ENCODE assay signal across 24 cellular contexts in genomic region chr10:131495224-131495623, GRCh38.
"Had no signal": no experiment of that assay in that cellular context is flagged by ENCODE, and none has a peak within 500 bp of the region (broad histone marks: within the 10 kb centered on the region; RNA-seq: fewer than 3 reads in every experiment).

No MANE protein-coding gene starts in this region.

- ATAC-seq: effector memory CD8-positive, alpha-beta T cell; esophagus mucosa; foreskin keratinocyte; gastrocnemius medialis; gastroesophageal sphincter had no signal

- H3K4me1 Mint-ChIP-seq: endodermal cell had no signal

- H3K4me3 ChIP-seq: colonic mucosa, coronary artery, dorsolateral prefrontal cortex, esophagus muscularis mucosa, esophagus squamous epithelium, gastrocnemius medialis, gastroesophageal sphincter, heart left ventricle, heart right ventricle had no signal

- H3K4me3 Mint-ChIP-seq: dendritic cell treated with granulocyte-macrophage colony-stimulating factor and Interleukin-4, amounts not matched to agents 40 ng/mL and 50 ng/mL, for 4 days; effector memory CD8-positive, alpha-beta T cell; endodermal cell had no signal

- H3K9me3 ChIP-seq: colonic mucosa, esophagus muscularis mucosa, esophagus squamous epithelium, gastrocnemius medialis, heart left ventricle, heart right ventricle had no signal

- H3K27ac Mint-ChIP-seq: dendritic cell treated with granulocyte-macrophage colony-stimulating factor and Interleukin-4, amounts not matched to agents 40 ng/mL and 50 ng/mL, for 4 days; effector memory CD8-positive, alpha-beta T cell; endodermal cell had no signal

- H3K27ac ChIP-seq: colonic mucosa, coronary artery, dorsolateral prefrontal cortex, epithelial cell of prostate, esophagus muscularis mucosa, esophagus squamous epithelium, foreskin keratinocyte, gastrocnemius medialis, gastroesophageal sphincter, heart left ventricle, heart right ventricle had no signal

- H3K36me3 ChIP-seq: colonic mucosa, esophagus muscularis mucosa, esophagus squamous epithelium, gastrocnemius medialis, gastroesophageal sphincter, heart left ventricle, heart right ventricle had no signal

- H3K4me1 ChIP-seq: colonic mucosa, esophagus muscularis mucosa, esophagus squamous epithelium, foreskin keratinocyte, gastrocnemius medialis, gastroesophageal sphincter, heart left ventricle, heart right ventricle had no signal

- H3K27me3 ChIP-seq: colonic mucosa, dorsolateral prefrontal cortex, esophagus squamous epithelium, foreskin keratinocyte, gastrocnemius medialis, heart left ventricle, heart right ventricle had no signal

- H3K9me3 Mint-ChIP-seq: dendritic cell treated with granulocyte-macrophage colony-stimulating factor and Interleukin-4, amounts not matched to agents 40 ng/mL and 50 ng/mL, for 4 days; endodermal cell had no signal

- DNase-seq: colonic mucosa; cortex of kidney; dermis blood vessel endothelial cell; dorsolateral prefrontal cortex; effector CD4-positive, alpha-beta T cell; effector CD8-positive, alpha-beta T cell; effector memory CD4-positive, alpha-beta T cell; effector memory CD8-positive, alpha-beta T cell; endodermal cell; erythroblast; esophagus squamous epithelium; foreskin fibroblast; foreskin keratinocyte; foreskin melanocyte; gastrocnemius medialis; glutamatergic neuron; heart left ventricle; heart right ventricle had no signal

- H3K27me3 Mint-ChIP-seq: dendritic cell treated with granulocyte-macrophage colony-stimulating factor and Interleukin-4, amounts not matched to agents 40 ng/mL and 50 ng/mL, for 4 days; effector memory CD8-positive, alpha-beta T cell had no signal
